1 cellular context compared by ENCODE assay signal in genomic region chr16:27242868-27243590, GRCh38.
A peak's percentile ranks its signal among the peaks of the same experiment; 100 is the strongest.
TF ChIP-seq lines count a peak whose summit lies in the region.

No MANE protein-coding gene starts in this region.

TF ChIP-seq in HepG2, 621 proteins besides CTCF, POLR2A, EP300 and RAD21 (continued from another document and continues in another):
- TF ChIP-seq ZBTB4 (CRISPR knock-in tag; IDR thresholded peaks at IDR 0.05; ENCODE audit: borderline replicate concordance) (peak; percentile 51; the same call in 1 of the 2 replicates), TFE3 (CRISPR knock-in tag; IDR thresholded peaks at IDR 0.05) (peak; percentile 76), PHF21A (CRISPR knock-in tag; IDR thresholded peaks at IDR 0.05) (0 out of 2 replicates have a peak, but pooled peaks have one; percentile 41), ZC3H4 (CRISPR knock-in tag; IDR thresholded peaks at IDR 0.05; ENCODE audit: borderline replicate concordance) (no peak), ZBED4 (CRISPR knock-in tag; IDR thresholded peaks at IDR 0.05; ENCODE audit: borderline replicate concordance) (no peak), NR2F6 (IDR thresholded peaks at IDR 0.05) (peak; percentile 42), NR2F6 (CRISPR knock-in tag; IDR thresholded peaks at IDR 0.05) (peak; percentile 77; the same call in 1 of the 2 replicates), HOXA5 (CRISPR knock-in tag; IDR thresholded peaks at IDR 0.05) (peak; percentile 100), ZNF749 (CRISPR knock-in tag; IDR thresholded peaks at IDR 0.05; ENCODE audit: borderline replicate concordance) (no peak), KLF11 (CRISPR knock-in tag; IDR thresholded peaks at IDR 0.05) (no peak), CERS6 (CRISPR knock-in tag; IDR thresholded peaks at IDR 0.05) (no peak), NPAS2 (CRISPR knock-in tag; IDR thresholded peaks at IDR 0.05; ENCODE audit: borderline replicate concordance) (no peak), RARA (CRISPR knock-in tag; IDR thresholded peaks at IDR 0.05) (peak; percentile 63; the same call in 1 of the 2 replicates), FOXP1 (IDR thresholded peaks at IDR 0.05) (no peak), FOXP1 (CRISPR knock-in tag; IDR thresholded peaks at IDR 0.05) (peak; percentile 71), GATAD2A (CRISPR knock-in tag; IDR thresholded peaks at IDR 0.05) (peak; percentile 13; the same call in 1 of the 2 replicates), GMEB2 (CRISPR knock-in tag; IDR thresholded peaks at IDR 0.05; ENCODE audit: low read depth) (no peak), TFAP4 (IDR thresholded peaks at IDR 0.05; ENCODE audit: borderline replicate concordance, low read depth) (peak; percentile 23; the same call in 1 of the 2 replicates), NR2F1 (CRISPR knock-in tag; IDR thresholded peaks at IDR 0.05) (0 out of 4 replicates have a peak, but pooled peaks of 1 of the 2 experiments have one; percentile 53), ZNF510 (CRISPR knock-in tag; IDR thresholded peaks at IDR 0.05; ENCODE audit: low read depth) (no peak), MYNN (CRISPR knock-in tag; IDR thresholded peaks at IDR 0.05; ENCODE audit: low read depth) (no peak), ZNF512 (CRISPR knock-in tag; IDR thresholded peaks at IDR 0.05) (no peak), FOXP4 (CRISPR knock-in tag; IDR thresholded peaks at IDR 0.05) (peak; percentile 57), ZNF687 (CRISPR knock-in tag; IDR thresholded peaks at IDR 0.05) (peak; percentile 51), RNF2 (conservative IDR thresholded peaks at IDR 0.05; ENCODE audit: low read depth) (no peak), HOXD1 (CRISPR knock-in tag; IDR thresholded peaks at IDR 0.05) (peak; percentile 76; the same call in 1 of the 2 replicates), JUND (CRISPR knock-in tag; IDR thresholded peaks at IDR 0.05) (0 out of 2 replicates have a peak, but pooled peaks have one; percentile 9), PRPF4 (IDR thresholded peaks at IDR 0.05; ENCODE audit: low read depth, low read length, poor library complexity, severe bottlenecking) (no peak), ATF7 (IDR thresholded peaks at IDR 0.05) (no peak), ATF7 (CRISPR knock-in tag; IDR thresholded peaks at IDR 0.05) (no peak), SALL1 (CRISPR knock-in tag; IDR thresholded peaks at IDR 0.05) (0 out of 2 replicates have a peak, but pooled peaks have one; percentile 36), NFYB (CRISPR knock-in tag; IDR thresholded peaks at IDR 0.05) (peak; percentile 17; the same call in 1 of the 2 replicates), ZNF180 (CRISPR knock-in tag; IDR thresholded peaks at IDR 0.05; ENCODE audit: borderline replicate concordance, low read depth) (no peak), ZNF552 (CRISPR knock-in tag; IDR thresholded peaks at IDR 0.05; ENCODE audit: borderline replicate concordance) (no peak), HOMEZ (CRISPR knock-in tag; IDR thresholded peaks at IDR 0.05; ENCODE audit: low read depth) (peak; percentile 64; the same call in 1 of the 2 replicates), ZFY (CRISPR knock-in tag; IDR thresholded peaks at IDR 0.05) (no peak), THYN1 (CRISPR knock-in tag; IDR thresholded peaks at IDR 0.05; ENCODE audit: borderline replicate concordance, low read depth) (no peak)
